19 cellular contexts compared by ENCODE assay signal in genomic region chr21:36948686-36949085, GRCh38. TPM values are rescaled to one million over a fixed set of nuclear protein-coding genes. Genes with fewer than 3 reads are reported as not detected.
DNase-seq lines count a peak whose midpoint lies in the region; ATAC-seq, FAIRE-seq and TF ChIP-seq lines count a peak whose summit lies in the region.
"Had no signal": no experiment of that assay in that cellular context is flagged by ENCODE, and none has a peak within 500 bp of the region (broad histone marks: within the 10 kb centered on the region; RNA-seq: fewer than 3 reads in every experiment).

No MANE protein-coding gene starts in this region.

- H3K9ac ChIP-seq in HepG2 (ENCODE audit: insufficient read depth, low read depth, low read length), result no peak overlapping the region

- peaks cover 0 to 5% (median 0%) of the 10 kb centered on the region in 7 donors for H3K4me1 Mint-ChIP-seq in naive thymus-derived CD4-positive, alpha-beta T cell
- no peaks in the 10 kb centered on the region for H3K4me1 Mint-ChIP-seq in CD8-positive, alpha-beta memory T cell

- no peak overlapping the region for H3K4me3 ChIP-seq in HepG2 (replicated peaks in 1 of 3; ENCODE audit: insufficient read depth in 1 of 3, low read depth in 2 of 3, low read length in 3 of 3)
- H3K4me3 ChIP-seq in right lobe of liver, result no peak overlapping the region
- no peak overlapping the region for H3K4me3 ChIP-seq in naive thymus-derived CD4-positive, alpha-beta T cell (ENCODE audit: low read length)
- H3K4me3 ChIP-seq in CD8-positive, alpha-beta memory T cell (ENCODE audit: low read length), result no peak overlapping the region
- H3K4me3 ChIP-seq: SJSA1 had no signal

- peaks cover 0 to 8% (median 2%) of the 10 kb centered on the region in 11 donors for H3K9me3 Mint-ChIP-seq in naive thymus-derived CD4-positive, alpha-beta T cell
- H3K9me3 Mint-ChIP-seq in CD8-positive, alpha-beta memory T cell, result no peaks in the 10 kb centered on the region
- H3K9me3 Mint-ChIP-seq: CD4-positive, alpha-beta T cell had no signal

- no peak for TF ChIP-seq RAD21 in HepG2 (CRISPR knock-in tag; IDR thresholded peaks at IDR 0.05)

- H3K9me3 ChIP-seq in HepG2 (ENCODE audit: low read length) (no peaks in the 10 kb centered on the region), right lobe of liver (no peaks in the 10 kb centered on the region)
- no peaks in the 10 kb centered on the region for H3K9me3 ChIP-seq in naive thymus-derived CD4-positive, alpha-beta T cell (ENCODE audit: control insufficient read depth in 2 of 3, low read length in 3 of 3)
- no peaks in the 10 kb centered on the region for H3K9me3 ChIP-seq in CD8-positive, alpha-beta memory T cell (ENCODE audit: low read length)
- H3K9me3 ChIP-seq: SJSA1 had no signal

- no peaks in the 10 kb centered on the region for H4K20me1 ChIP-seq in HepG2 (ENCODE audit: insufficient read depth, low read length)

- WGBS in HepG2 (ENCODE audit: low lambda C conversion rate), result 94% methylated on average over 6 of the region's 6 CpGs
- 79% methylated on average over 5 of the region's 6 CpGs for WGBS in right lobe of liver (ENCODE audit: insufficient coverage, low coverage, low lambda C conversion rate, missing lambda C conversion rate)

- H2AFZ ChIP-seq in HepG2 (ENCODE audit: low read length), result no peak overlapping the region

- intact Hi-C loops in HepG2 (cut with micrococcal nuclease; ENCODE audit: unreplicated experiment) (no loop called here), right lobe of liver (cut with DNase I) (no loop called here), Right ventricle myocardium inferior (cut with DNase I) (no loop called here)
- intact Hi-C loops in naive thymus-derived CD4-positive, alpha-beta T cell (cut with micrococcal nuclease), result no loop called here

- H3K36me3 ChIP-seq in HepG2 (replicated peaks in 1 of 2; ENCODE audit: control insufficient read depth in 1 of 2, insufficient read depth in 2 of 2, low read length in 2 of 2) (peaks cover 6 to 9% of the 10 kb centered on the region in 2 experiments; a peak in 3 of 5 replicates), right lobe of liver (peaks cover 0 to 3% (median 0%) of the 10 kb centered on the region in 4 donors)
- H3K36me3 ChIP-seq in naive thymus-derived CD4-positive, alpha-beta T cell (ENCODE audit: control insufficient read depth in 2 of 3, insufficient read depth in 3 of 3, low read length in 3 of 3), result peaks cover 0 to 21% (median 0%) of the 10 kb centered on the region in 3 experiments
- no peaks in the 10 kb centered on the region for H3K36me3 ChIP-seq in CD8-positive, alpha-beta memory T cell (ENCODE audit: insufficient read depth, low read length)

- H3K4me1 ChIP-seq in HepG2 (ENCODE audit: insufficient read depth, low read length) (no peaks in the 10 kb centered on the region), right lobe of liver (no peaks in the 10 kb centered on the region)
- no peaks in the 10 kb centered on the region for H3K4me1 ChIP-seq in naive thymus-derived CD4-positive, alpha-beta T cell (ENCODE audit: control insufficient read depth in 2 of 2, insufficient read depth in 2 of 2, low read length in 2 of 2)
- no peaks in the 10 kb centered on the region for H3K4me1 ChIP-seq in CD8-positive, alpha-beta memory T cell (ENCODE audit: insufficient read depth, low read length)
- H3K4me1 ChIP-seq: SJSA1 had no signal

- TF ChIP-seq EP300 in HepG2 (IDR thresholded peaks at IDR 0.05; ENCODE audit: low read depth in 2 of 2, low read length in 2 of 2) (no peak), HepG2 (CRISPR knock-in tag; IDR thresholded peaks at IDR 0.05; ENCODE audit: borderline replicate concordance) (no peak)

- FAIRE-seq in HepG2 (lab: Jason Lieb, UNC), result no peak
- FAIRE-seq: D721Med had no signal

- H3K4me3 Mint-ChIP-seq in naive thymus-derived CD4-positive, alpha-beta T cell, result no peak overlapping the region
- H3K4me3 Mint-ChIP-seq in CD8-positive, alpha-beta memory T cell, result no peak overlapping the region
- H3K4me3 Mint-ChIP-seq: CD4-positive, alpha-beta T cell had no signal

- TF ChIP-seq POLR2A in HepG2 (IDR thresholded peaks at IDR 0.05; ENCODE audit: insufficient read depth in 1 of 2, low read depth in 2 of 2, low read length in 2 of 2) (no peak), right lobe of liver (IDR thresholded peaks at IDR 0.05) (no peak)

- no peaks in the 10 kb centered on the region for H3K27me3 Mint-ChIP-seq in naive thymus-derived CD4-positive, alpha-beta T cell
- H3K27me3 Mint-ChIP-seq in CD8-positive, alpha-beta memory T cell, result no peaks in the 10 kb centered on the region
- H3K27me3 Mint-ChIP-seq: CD4-positive, alpha-beta T cell had no signal

- H3K27ac ChIP-seq in HepG2 (ENCODE audit: extremely low read length, insufficient read depth, low read length) (no peak overlapping the region), right lobe of liver (no peak overlapping the region)
- H3K27ac ChIP-seq in naive thymus-derived CD4-positive, alpha-beta T cell (ENCODE audit: low read depth, low read length), result no peak overlapping the region
- no peak overlapping the region for H3K27ac ChIP-seq in CD8-positive, alpha-beta memory T cell (ENCODE audit: low read depth, low read length)
- H3K27ac ChIP-seq: SJSA1 had no signal

- TF ChIP-seq CTCF in HepG2 (CRISPR knock-in tag; IDR thresholded peaks at IDR 0.05), result no peak
- no peak for TF ChIP-seq CTCF in right lobe of liver (IDR thresholded peaks at IDR 0.05)

- peaks cover 19 to 55% (median 42%) of the 10 kb centered on the region in 5 donors for H3K36me3 Mint-ChIP-seq in naive thymus-derived CD4-positive, alpha-beta T cell
- peaks cover 23 to 55% (median 30%) of the 10 kb centered on the region in 3 donors for H3K36me3 Mint-ChIP-seq in CD8-positive, alpha-beta memory T cell

- H3K27me3 ChIP-seq in HepG2 (ENCODE audit: control insufficient read depth in 1 of 2, insufficient read depth in 2 of 2, low read length in 2 of 2), result no peaks in the 10 kb centered on the region
- H3K27me3 ChIP-seq in right lobe of liver, result no peaks in the 10 kb centered on the region
- H3K27me3 ChIP-seq in naive thymus-derived CD4-positive, alpha-beta T cell (ENCODE audit: control insufficient read depth in 2 of 2, insufficient read depth in 2 of 2, low read length in 2 of 2), result no peaks in the 10 kb centered on the region
- H3K27me3 ChIP-seq in CD8-positive, alpha-beta memory T cell (ENCODE audit: insufficient read depth, low read length, poor library complexity, severe bottlenecking), result no peaks in the 10 kb centered on the region
- H3K27me3 ChIP-seq: SJSA1 had no signal

- POLR2A ChIA-PET in HepG2 (lab: Yijun Ruan, JAX), result no interaction called here
- POLR2A ChIA-PET in naive thymus-derived CD4-positive, alpha-beta T cell (lab: Charles Lee), result no interaction called here
- POLR2A ChIA-PET in CD8-positive, alpha-beta memory T cell (lab: Charles Lee), result no interaction called here

- CTCF ChIA-PET in HepG2 (lab: Yijun Ruan, JAX; ENCODE audit: low intra/inter-chr PET ratio, low total read pairs), result no interaction called here
- CTCF ChIA-PET in naive thymus-derived CD4-positive, alpha-beta T cell (lab: Charles Lee), result interaction anchor here (1.2 kb wide), 1 partner anchor 9 kb away, joined by 5 read pairs; no protein-coding TSS in a partner anchor
- CTCF ChIA-PET in CD8-positive, alpha-beta memory T cell (lab: Charles Lee), result interaction anchor here (0.9 to 1.8 kb wide), 2 partner anchors 9 to 38 kb away, joined by 4 to 6 read pairs; no protein-coding TSS in a partner anchor

- ATAC-seq in HepG2, result no peak
- no peak for ATAC-seq in right lobe of liver
- ATAC-seq in Right ventricle myocardium inferior, result no peak
- no peak for ATAC-seq in naive thymus-derived CD4-positive, alpha-beta T cell

- no peak for DNase-seq in HepG2 (ENCODE audit: low spot score)
- DNase-seq in right lobe of liver, result no peak
- DNase-seq in amniotic epithelial cell (ENCODE audit: low read depth), result peak; percentile 63
- peak; percentile 60 for DNase-seq in fibroblast of gingiva (ENCODE audit: low read depth)
- no peak for DNase-seq in Right ventricle myocardium inferior (ENCODE audit: missing footprints)
- no peak for DNase-seq in naive thymus-derived CD4-positive, alpha-beta T cell
- DNase-seq in CD8-positive, alpha-beta memory T cell, result no peak
- no peak for DNase-seq in NOMO-1 treated with DMSO at 0.1 percent for 48 hours (lab: John Stamatoyannopoulos, UW; ENCODE audit: unreplicated experiment)
- DNase-seq: CD4-positive, alpha-beta T cell; DMS79 treated with DMSO at 0.1 percent for 48 hours; H7; Karpas-422; MM.1S; NCI-H1436 treated with DMSO at 0.1 percent for 48 hours; NCI-H2081; NCI-H510A treated with DMSO at 0.1 percent for 48 hours had no signal

- H3K79me2 ChIP-seq in HepG2 (ENCODE audit: insufficient read depth, low read length), result no peaks in the 10 kb centered on the region

- H3K4me2 ChIP-seq in HepG2 (ENCODE audit: low read depth, low read length), result no peak overlapping the region

- no TSS peak for BruUV-seq in HepG2 (replicated peaks; lab: Mats Ljungman, UMichigan)

- H3K27ac Mint-ChIP-seq in naive thymus-derived CD4-positive, alpha-beta T cell, result no peak overlapping the region
- H3K27ac Mint-ChIP-seq in CD8-positive, alpha-beta memory T cell, result no peak overlapping the region
- H3K27ac Mint-ChIP-seq: CD4-positive, alpha-beta T cell had no signal

- in situ Hi-C loops in HepG2 (cut with HindIII; ENCODE audit: extremely low pct_ligation_motif_present, low pct_unique_long_range_greater_than_20kb), result no loop called here

RNA-seq across cellular contexts. Expression of gene HLCS, which starts 17.8 kb away (rescaled TPM):
- total RNA-seq in HepG2 (2016; rRNA removed; fragmentation: Illumina TruSeq; extraction: Trizol) (11.7 and 12.3 TPM in 2 replicates), right lobe of liver (10 to 100 TPM; 12.6 to 19.1 (median 16.0) TPM), Right ventricle myocardium inferior (6.8 TPM)
- 1.5 and 2.2 TPM in 2 replicates for total RNA-seq in HepG2 (2016; cell fraction: cytosol; rRNA removed; fragmentation: Illumina TruSeq; extraction: Trizol; ENCODE audit: low read depth)
- total RNA-seq in HepG2 (2016; cell fraction: insoluble cytoplasmic fraction; rRNA removed; fragmentation: Illumina TruSeq; extraction: Trizol), result 10.3 and 11.9 TPM in 2 replicates
- total RNA-seq in HepG2 (2016; cell fraction: membrane; rRNA removed; fragmentation: Illumina TruSeq; extraction: Trizol), result 4.5 and 4.8 TPM in 2 replicates
- 14.0 and 14.6 TPM in 2 replicates for total RNA-seq in HepG2 (2016; cell fraction: nucleus; rRNA removed; fragmentation: Illumina TruSeq; extraction: Trizol)
- 7.9 and 8.5 TPM in 2 replicates for polyA plus RNA-seq in HepG2 (2011; rRNA removed)
- polyA plus RNA-seq in HepG2 (2011; cell fraction: cytosol; rRNA removed), result 6.1 and 8.3 TPM in 2 replicates
- polyA plus RNA-seq in HepG2 (2011; cell fraction: nucleus; rRNA removed), result 12.9 and 14.6 TPM in 2 replicates
- 6.0 and 7.1 TPM in 2 replicates for polyA plus RNA-seq in HepG2 (2012)
- polyA plus RNA-seq in HepG2 (2016; cell fraction: cytosol; fragmentation: Illumina TruSeq; extraction: Trizol; ENCODE audit: low read depth), result 0.45 and 0.71 TPM in 2 replicates
- 6.7 and 7.3 TPM in 2 replicates for polyA plus RNA-seq in HepG2 (2016; cell fraction: insoluble cytoplasmic fraction; fragmentation: Illumina TruSeq; extraction: Trizol; ENCODE audit: low read depth)
- polyA plus RNA-seq in HepG2 (2016; cell fraction: membrane; fragmentation: Illumina TruSeq; extraction: Trizol; ENCODE audit: low read depth), result 1.6 and 1.7 TPM in 2 replicates
- 8.3 and 8.6 TPM in 2 replicates for polyA plus RNA-seq in HepG2 (2016; cell fraction: nucleus; fragmentation: Illumina TruSeq; extraction: Trizol; ENCODE audit: insufficient read depth, low read depth)
- polyA minus RNA-seq in HepG2 (2011; rRNA and poly(A)+ RNA removed; ENCODE audit: low replicate concordance), result 14.5 and 27.4 TPM in 2 replicates
- polyA minus RNA-seq in HepG2 (2011; cell fraction: cytosol; rRNA and poly(A)+ RNA removed), result 9.3 and 9.7 TPM in 2 replicates
- 32.3 and 32.4 TPM in 2 replicates for polyA minus RNA-seq in HepG2 (2011; cell fraction: nucleus; rRNA and poly(A)+ RNA removed)
- 10 to 100 TPM in 3 of 5 experiments, 1 to 10 TPM in 2; 8.8 to 19.3 (median 12.2) TPM for total RNA-seq in naive thymus-derived CD4-positive, alpha-beta T cell
- 1 to 10 TPM; 7.0 to 8.0 TPM for polyA plus RNA-seq in naive thymus-derived CD4-positive, alpha-beta T cell
- total RNA-seq in CD8-positive, alpha-beta memory T cell, result 10 to 100 TPM; 13.4 to 14.7 TPM
- 12.7 TPM for polyA plus RNA-seq in CD8-positive, alpha-beta memory T cell

RNA-seq across cellular contexts. Expression of gene RIPPLY3, which starts 57.8 kb away (rescaled TPM):
- 0.09 and 0.13 TPM in 2 replicates for total RNA-seq in HepG2 (2016; rRNA removed; fragmentation: Illumina TruSeq; extraction: Trizol)
- not detected in 2 replicates for total RNA-seq in HepG2 (2016; cell fraction: cytosol; rRNA removed; fragmentation: Illumina TruSeq; extraction: Trizol; ENCODE audit: low read depth)
- 0.19 and 0.26 TPM in 2 replicates for total RNA-seq in HepG2 (2016; cell fraction: insoluble cytoplasmic fraction; rRNA removed; fragmentation: Illumina TruSeq; extraction: Trizol)
- total RNA-seq in HepG2 (2016; cell fraction: membrane; rRNA removed; fragmentation: Illumina TruSeq; extraction: Trizol), result 0.40 and 0.45 TPM in 2 replicates
- total RNA-seq in HepG2 (2016; cell fraction: nucleus; rRNA removed; fragmentation: Illumina TruSeq; extraction: Trizol), result not detected in 2 replicates
- polyA plus RNA-seq in HepG2 (2011; rRNA removed), result 2.1 and 2.9 TPM in 2 replicates
- polyA plus RNA-seq in HepG2 (2011; cell fraction: cytosol; rRNA removed), result 1.8 and 2.0 TPM in 2 replicates
- 0.63 and 1.2 TPM in 2 replicates for polyA plus RNA-seq in HepG2 (2011; cell fraction: nucleus; rRNA removed)
- 0.72 and 1.4 TPM in 2 replicates for polyA plus RNA-seq in HepG2 (2012)
- 0.24 and 0.29 TPM in 2 replicates for polyA plus RNA-seq in HepG2 (2016; cell fraction: cytosol; fragmentation: Illumina TruSeq; extraction: Trizol; ENCODE audit: low read depth)
- polyA plus RNA-seq in HepG2 (2016; cell fraction: insoluble cytoplasmic fraction; fragmentation: Illumina TruSeq; extraction: Trizol; ENCODE audit: low read depth), result 0.47 TPM in 2 replicates
- 0.42 and 0.52 TPM in 2 replicates for polyA plus RNA-seq in HepG2 (2016; cell fraction: membrane; fragmentation: Illumina TruSeq; extraction: Trizol; ENCODE audit: low read depth)
- 0.42 TPM in 1 of 2 replicates, not detected in the other for polyA plus RNA-seq in HepG2 (2016; cell fraction: nucleus; fragmentation: Illumina TruSeq; extraction: Trizol; ENCODE audit: insufficient read depth, low read depth)
- polyA minus RNA-seq in HepG2 (2011; rRNA and poly(A)+ RNA removed; ENCODE audit: low replicate concordance), result 2.2 TPM in 1 of 2 replicates, not detected in the other
- 0.59 and 0.62 TPM in 2 replicates for polyA minus RNA-seq in HepG2 (2011; cell fraction: cytosol; rRNA and poly(A)+ RNA removed)
- polyA minus RNA-seq in HepG2 (2011; cell fraction: nucleus; rRNA and poly(A)+ RNA removed), result 0.39 and 0.50 TPM in 2 replicates
- under 1 TPM in 3 of 6 experiments, not detected in 3; 0.12 to 0.18 (median 0.17) TPM for total RNA-seq in right lobe of liver
- total RNA-seq in Right ventricle myocardium inferior, result not detected
- total RNA-seq in naive thymus-derived CD4-positive, alpha-beta T cell, result not detected
- polyA plus RNA-seq in naive thymus-derived CD4-positive, alpha-beta T cell, result not detected
- under 1 TPM in 1 of 2 experiments, not detected in 1; 0.09 TPM for total RNA-seq in CD8-positive, alpha-beta memory T cell
- polyA plus RNA-seq in CD8-positive, alpha-beta memory T cell, result not detected
- total RNA-seq: CD4-positive, alpha-beta T cell; RPMI7951 had no signal

Comparison
In these comparisons a context has a peak if more than half of its experiments do, and no peak if none do; other contexts are left out.
1. DNase-seq: peak in amniotic epithelial cell (single experiment) and fibroblast of gingiva (single experiment); none in HepG2 (single experiment), right lobe of liver (0 of 3), Right ventricle myocardium inferior (single experiment), naive thymus-derived CD4-positive, alpha-beta T cell (0 of 9), CD8-positive, alpha-beta memory T cell (0 of 5) and NOMO-1 treated with DMSO at 0.1 percent for 48 hours (single experiment).